In genomic region chr4:113708250-113708649, GRCh38 we compare ENCODE assay signal across 1 cellular context.
TF ChIP-seq lines count a peak whose summit lies in the region.

No MANE protein-coding gene starts in this region.

TF ChIP-seq in HEK293, 187 proteins besides CTCF, POLR2A, EP300 and RAD21 (continued from another document):
- TF ChIP-seq ZNF645 (tag by site-specific recombination; IDR thresholded peaks at IDR 0.05) (no peak), ZXDB (tag by site-specific recombination; IDR thresholded peaks at IDR 0.05) (no peak)
